Comparison of ENCODE assay signal across 8 cellular contexts in the genomic region with DNA sequence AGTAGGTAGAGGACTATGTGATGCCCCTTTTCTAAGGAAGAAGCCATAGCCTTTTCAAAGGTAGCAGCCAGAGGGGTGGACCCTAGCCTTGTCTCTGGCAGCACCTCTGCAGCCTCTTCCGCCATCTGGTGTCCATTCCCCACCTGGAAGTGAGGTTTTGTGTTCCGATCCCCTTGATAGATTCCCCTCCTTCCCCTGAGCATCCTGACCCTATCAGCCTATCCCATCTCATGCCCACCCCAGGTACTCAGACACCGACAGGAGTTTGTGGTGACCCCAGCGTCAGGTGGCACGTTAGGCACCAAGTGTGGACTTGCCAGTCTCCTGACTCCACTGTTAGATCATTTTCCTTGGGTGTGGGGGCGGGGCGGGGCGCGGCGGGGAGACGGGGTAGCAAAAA. TPM values are rescaled to one million over a fixed set of nuclear protein-coding genes. Genes with fewer than 3 reads are reported as not detected.
DNase-seq lines count a peak whose midpoint lies in the region; ATAC-seq and TF ChIP-seq lines count a peak whose summit lies in the region.

No MANE protein-coding gene starts in this region.

- POLR2A ChIA-PET in Caco-2 (lab: Charles Lee), result interaction anchor here (1.0 to 1.6 kb wide), 3 partner anchors 13 to 75 kb away, joined by 3 to 4 read pairs (median 4); partner anchors contain the start of gene LTBP3

- peak overlapping the region; percentile 98 for H3K4me3 Mint-ChIP-seq in Caco-2 (ENCODE audit: unreplicated experiment)
- peak overlapping the region; percentile 99 for H3K4me3 Mint-ChIP-seq in T-helper 1 cell treated with Interleukin-12 subunit alpha and Interleukin-12 subunit beta and Interleukin-4 antibody, amounts not matched to agents 30 μg/mL and 1 μg/mL, for 36 hours

- DNase-seq in Caco-2 (peak; percentile 69 to 73), HT1080 (ENCODE audit: low read depth) (peak; percentile 59), fibroblast of lung (ENCODE audit: low read depth in 2 of 2) (peak in 1 of 2 donors; percentile 48), renal cortical epithelial cell (ENCODE audit: low read depth) (peak; percentile 57), SKM-1 (lab: John Stamatoyannopoulos, UW; ENCODE audit: unreplicated experiment) (no peak)
- DNase-seq in activated CD4-positive, alpha-beta T cell treated with anti-CD3 and anti-CD28 coated beads, Interleukin-2, amount 50 U/mL, for 1 hour, result no peak

- ATAC-seq in GM19351 (IDR thresholded peaks at IDR 0.05; ENCODE audit: unreplicated experiment), result no peak

- BruUV-seq in Caco-2 (replicated peaks; lab: Mats Ljungman, UMichigan), result no TSS peak

- no peaks in the 10 kb centered on the region for H3K27me3 Mint-ChIP-seq in Caco-2 (ENCODE audit: insufficient read depth, unreplicated experiment)
- H3K27me3 Mint-ChIP-seq in T-helper 1 cell treated with Interleukin-12 subunit alpha and Interleukin-12 subunit beta and Interleukin-4 antibody, amounts not matched to agents 30 μg/mL and 1 μg/mL, for 36 hours (ENCODE audit: low read depth), result no peaks in the 10 kb centered on the region

- H3K4me1 ChIP-seq in Caco-2, result peaks cover 41% of the 10 kb centered on the region
- H3K4me1 ChIP-seq in fibroblast of lung (ENCODE audit: control insufficient read depth, extremely low read depth, insufficient read depth, low read length), result peaks cover 42% of the 10 kb centered on the region

- peaks cover 25% of the 10 kb centered on the region for H3K4me1 Mint-ChIP-seq in Caco-2 (ENCODE audit: low read depth, unreplicated experiment)
- H3K4me1 Mint-ChIP-seq in T-helper 1 cell treated with Interleukin-12 subunit alpha and Interleukin-12 subunit beta and Interleukin-4 antibody, amounts not matched to agents 30 μg/mL and 1 μg/mL, for 36 hours (ENCODE audit: low read depth), result peaks cover 55% of the 10 kb centered on the region

- H2AFZ ChIP-seq in fibroblast of lung (ENCODE audit: low read length), result no peak overlapping the region

- H3K27ac Mint-ChIP-seq in Caco-2 (ENCODE audit: unreplicated experiment), result peak overlapping the region; percentile 92
- H3K27ac Mint-ChIP-seq in T-helper 1 cell treated with Interleukin-12 subunit alpha and Interleukin-12 subunit beta and Interleukin-4 antibody, amounts not matched to agents 30 μg/mL and 1 μg/mL, for 36 hours, result peak overlapping the region; percentile 100

- peaks cover 44% of the 10 kb centered on the region for H3K79me2 ChIP-seq in fibroblast of lung (ENCODE audit: control insufficient read depth, insufficient read depth, low read length)

- H3K4me3 ChIP-seq in Caco-2 (ENCODE audit: low read depth, low read length), result peak overlapping the region; percentile 66
- peak overlapping the region in 3 of 4 experiments; percentile 11 to 89 (median 46) for H3K4me3 ChIP-seq in fibroblast of lung (replicated peaks in 1 of 4; ENCODE audit: control extremely low read depth in 1 of 4, insufficient read depth in 1 of 4, low read depth in 3 of 4, low read length in 4 of 4)

- CTCF ChIA-PET in Caco-2 (lab: Charles Lee), result interaction anchor here (0.8 to 3.5 kb wide), 10 partner anchors 10 to 101 kb away, joined by 3 to 23 read pairs (median 8); no protein-coding TSS in a partner anchor

- peak overlapping the region; percentile 75 for H3K4me2 ChIP-seq in fibroblast of lung (ENCODE audit: extremely low read depth, insufficient read depth, low read length)

- H3K27me3 ChIP-seq in Caco-2 (replicated peaks; ENCODE audit: control insufficient read depth, insufficient read depth, low read length) (no peaks in the 10 kb centered on the region), fibroblast of lung (ENCODE audit: control insufficient read depth, insufficient read depth, low read length) (no peaks in the 10 kb centered on the region)

- peaks cover 70% of the 10 kb centered on the region for H3K36me3 Mint-ChIP-seq in Caco-2 (ENCODE audit: insufficient read depth, unreplicated experiment)
- H3K36me3 Mint-ChIP-seq in T-helper 1 cell treated with Interleukin-12 subunit alpha and Interleukin-12 subunit beta and Interleukin-4 antibody, amounts not matched to agents 30 μg/mL and 1 μg/mL, for 36 hours (ENCODE audit: low read depth), result peaks cover 22% of the 10 kb centered on the region

- no peaks in the 10 kb centered on the region for H3K9me3 Mint-ChIP-seq in Caco-2 (ENCODE audit: unreplicated experiment)
- H3K9me3 Mint-ChIP-seq in T-helper 1 cell treated with Interleukin-12 subunit alpha and Interleukin-12 subunit beta and Interleukin-4 antibody, amounts not matched to agents 30 μg/mL and 1 μg/mL, for 36 hours, result no peaks in the 10 kb centered on the region

- no peaks in the 10 kb centered on the region for H4K20me1 ChIP-seq in fibroblast of lung (ENCODE audit: control insufficient read depth, extremely low read depth, insufficient read depth, low read length)

- intact Hi-C loops in Caco-2 (cut with micrococcal nuclease; ENCODE audit: unreplicated experiment), result loop anchor here (1.0 to 2.0 kb wide), 3 partner anchors 31 to 49 kb away; partner anchors contain the start of gene PCNX3

- peaks cover under 1% of the 10 kb centered on the region for H3K36me3 ChIP-seq in Caco-2 (ENCODE audit: control insufficient read depth, insufficient read depth, low read length)
- peaks cover 1% of the 10 kb centered on the region for H3K36me3 ChIP-seq in fibroblast of lung (ENCODE audit: control insufficient read depth, insufficient read depth, low read length)

- H3K9me3 ChIP-seq in Caco-2, result no peaks in the 10 kb centered on the region
- H3K9me3 ChIP-seq in fibroblast of lung (ENCODE audit: control insufficient read depth, insufficient read depth, low read depth, low read length), result no peaks in the 10 kb centered on the region

- no peak overlapping the region for H3K27ac ChIP-seq in fibroblast of lung (ENCODE audit: insufficient read depth, low read length)

- H3K9ac ChIP-seq in fibroblast of lung (ENCODE audit: insufficient read depth, low read length), result no peak overlapping the region

- TF ChIP-seq CTCF in Caco-2 (IDR thresholded peaks at IDR 0.05; ENCODE audit: insufficient read depth in 1 of 2, low read depth in 1 of 2, low read length in 1 of 2, severe bottlenecking in 1 of 2, unreplicated experiment in 1 of 2) (peak; percentile 32 to 54), fibroblast of lung (conservative IDR thresholded peaks at IDR 0.05 in 1 of 2, IDR thresholded peaks at IDR 0.05 in 1 of 2; ENCODE audit: low read depth in 1 of 2, low read length in 2 of 2) (peak; percentile 29 to 42)

RNA-seq across cellular contexts. Expression of gene FAM89B, which starts 0.4 kb away (rescaled TPM):
- total RNA-seq in Caco-2 (2022) (24.0 and 26.9 TPM in 2 replicates), fibroblast of lung (17.5 and 23.4 TPM in 2 replicates), renal cortical epithelial cell (10.1 and 14.8 TPM in 2 replicates)
- total RNA-seq in HT1080 (2014; rRNA removed; shearing (Covaris generic)), result 34.6 and 45.1 TPM in 2 replicates
- polyA plus RNA-seq in HT1080 (2015; cell fraction: cytosol; rRNA removed), result 49.7 and 54.5 TPM in 2 replicates
- 22.0 and 23.9 TPM in 2 replicates for polyA plus RNA-seq in HT1080 (2015; cell fraction: nucleus; rRNA removed)
- 18.2 and 18.3 TPM in 2 replicates for polyA plus RNA-seq in fibroblast of lung
- 30.6 and 41.2 TPM in 2 replicates for polyA plus RNA-seq in fibroblast of lung (2012)
- 43.9 and 64.2 TPM in 2 replicates for polyA minus RNA-seq in fibroblast of lung (ENCODE audit: low replicate concordance)

RNA-seq across cellular contexts. Expression of gene ZNRD2, which starts 1.7 kb away (rescaled TPM):
- total RNA-seq in Caco-2 (2022) (52.9 and 53.9 TPM in 2 replicates), fibroblast of lung (25.8 and 30.8 TPM in 2 replicates), renal cortical epithelial cell (33.8 and 53.1 TPM in 2 replicates)
- total RNA-seq in HT1080 (2014; rRNA removed; shearing (Covaris generic)), result 137 and 145 TPM in 2 replicates
- polyA plus RNA-seq in HT1080 (2015; cell fraction: cytosol; rRNA removed), result 92.5 and 122 TPM in 2 replicates
- 74.7 and 83.9 TPM in 2 replicates for polyA plus RNA-seq in HT1080 (2015; cell fraction: nucleus; rRNA removed)
- polyA plus RNA-seq in fibroblast of lung, result 20.8 and 32.0 TPM in 2 replicates
- 57.6 and 89.2 TPM in 2 replicates for polyA plus RNA-seq in fibroblast of lung (2012)
- 12.7 and 15.2 TPM in 2 replicates for polyA minus RNA-seq in fibroblast of lung (ENCODE audit: low replicate concordance)

RNA-seq across cellular contexts. Expression of gene EHBP1L1, which starts 3.9 kb away (rescaled TPM):
- total RNA-seq in Caco-2 (2022) (19.2 and 19.6 TPM in 2 replicates), fibroblast of lung (46.5 and 53.5 TPM in 2 replicates), renal cortical epithelial cell (31.0 and 39.4 TPM in 2 replicates)
- total RNA-seq in HT1080 (2014; rRNA removed; shearing (Covaris generic)), result 65.5 and 74.4 TPM in 2 replicates
- 42.7 and 55.5 TPM in 2 replicates for polyA plus RNA-seq in HT1080 (2015; cell fraction: cytosol; rRNA removed)
- 76.0 and 118 TPM in 2 replicates for polyA plus RNA-seq in HT1080 (2015; cell fraction: nucleus; rRNA removed)
- polyA plus RNA-seq in fibroblast of lung, result 12.4 and 12.8 TPM in 2 replicates
- 33.0 and 39.0 TPM in 2 replicates for polyA plus RNA-seq in fibroblast of lung (2012)
- polyA minus RNA-seq in fibroblast of lung (ENCODE audit: low replicate concordance), result 23.5 and 35.6 TPM in 2 replicates

RNA-seq across cellular contexts. Expression of gene LTBP3, which starts 13.8 kb away (rescaled TPM):
- total RNA-seq in Caco-2 (2022), result 87.2 and 91.2 TPM in 2 replicates
- 6.2 and 6.5 TPM in 2 replicates for total RNA-seq in HT1080 (2014; rRNA removed; shearing (Covaris generic))
- polyA plus RNA-seq in HT1080 (2015; cell fraction: cytosol; rRNA removed), result 157 and 158 TPM in 2 replicates
- polyA plus RNA-seq in HT1080 (2015; cell fraction: nucleus; rRNA removed), result 490 and 510 TPM in 2 replicates
- total RNA-seq in fibroblast of lung, result 37.3 and 39.0 TPM in 2 replicates
- 40.4 and 47.2 TPM in 2 replicates for polyA plus RNA-seq in fibroblast of lung
- 65.8 and 68.7 TPM in 2 replicates for polyA plus RNA-seq in fibroblast of lung (2012)
- 54.6 and 262 TPM in 2 replicates for polyA minus RNA-seq in fibroblast of lung (ENCODE audit: low replicate concordance)
- total RNA-seq in renal cortical epithelial cell, result 11.6 and 82.8 TPM in 2 replicates

RNA-seq across cellular contexts. Expression of gene KCNK7, which starts 23.7 kb away (rescaled TPM):
- 0.39 and 0.49 TPM in 2 replicates for total RNA-seq in Caco-2 (2022)
- total RNA-seq in HT1080 (2014; rRNA removed; shearing (Covaris generic)), result not detected in 2 replicates
- polyA plus RNA-seq in HT1080 (2015; cell fraction: cytosol; rRNA removed), result 0.16 TPM in 1 of 2 replicates, not detected in the other
- polyA plus RNA-seq in HT1080 (2015; cell fraction: nucleus; rRNA removed), result 0.14 TPM in 1 of 2 replicates, not detected in the other
- total RNA-seq in fibroblast of lung, result under 0.01 TPM in 1 of 2 replicates, not detected in the other
- polyA plus RNA-seq in fibroblast of lung, result not detected in 2 replicates
- polyA plus RNA-seq in fibroblast of lung (2012), result 0.10 TPM in 1 of 2 replicates, not detected in the other
- polyA minus RNA-seq in fibroblast of lung (ENCODE audit: low replicate concordance), result not detected in 2 replicates
- total RNA-seq in renal cortical epithelial cell, result 0.20 TPM in 1 of 2 replicates, not detected in the other

Comparison
In these comparisons a context has a peak if more than half of its experiments do, and no peak if none do; other contexts are left out.
1. DNase-seq: peak in Caco-2 (2 of 2), HT1080 (single experiment) and renal cortical epithelial cell (single experiment); none in SKM-1 (single experiment) and activated CD4-positive, alpha-beta T cell treated with anti-CD3 and anti-CD28 coated beads, Interleukin-2, amount 50 U/mL, for 1 hour (single experiment).